Comparison of ENCODE assay signal across 14 cellular contexts in genomic region chr1:242146640-242147039, GRCh38.
DNase-seq lines count a peak whose midpoint lies in the region; ATAC-seq, FAIRE-seq and TF ChIP-seq lines count a peak whose summit lies in the region.
"Had no signal": no experiment of that assay in that cellular context is flagged by ENCODE, and none has a peak within 500 bp of the region (broad histone marks: within the 10 kb centered on the region; RNA-seq: fewer than 3 reads in every experiment).

No MANE protein-coding gene starts in this region.

- 0 out of 3 replicates have a peak, but pooled peaks cover 3% of the 10 kb centered on the region for H3K9me3 ChIP-seq in A549
- H3K9me3 ChIP-seq in MG63, result peaks cover 6% of the 10 kb centered on the region; the same call in 1 of the 2 replicates
- H3K9me3 ChIP-seq in gastroesophageal sphincter, result peaks cover 0 to 12% (median 0%) of the 10 kb centered on the region in 3 donors
- H3K9me3 ChIP-seq: ovary had no signal

- POLR2A ChIA-PET in A549 (lab: Yijun Ruan, JAX), result no interaction called here

- peaks cover 11% of the 10 kb centered on the region; the same call in 1 of the 3 replicates for H3K4me1 ChIP-seq in A549
- H3K4me1 ChIP-seq in gastroesophageal sphincter, result no peaks in the 10 kb centered on the region

- no peak for TF ChIP-seq RAD21 in A549 (conservative IDR thresholded peaks at IDR 0.05 in 1 of 2, IDR thresholded peaks at IDR 0.05 in 1 of 2)

- intact Hi-C loops in dorsolateral prefrontal cortex (cut with DNase I), result no loop called here

- TF ChIP-seq POLR2A in A549 (IDR thresholded peaks at IDR 0.05; ENCODE audit: low read length) (no peak), gastroesophageal sphincter (IDR thresholded peaks at IDR 0.05) (no peak)

- H3K4me3 ChIP-seq in A549 (peak overlapping the region; percentile 15), MG63 (peak overlapping the region; percentile 27), dorsolateral prefrontal cortex (peak overlapping the region in 56 of 59 donors; percentile 6 to 57 (median 38)), gastroesophageal sphincter (no peak overlapping the region)
- H3K4me3 ChIP-seq: GM23248, ovary had no signal

- no peak for FAIRE-seq in A549 (lab: Jason Lieb, UNC)

- CTCF ChIA-PET in A549 (lab: Yijun Ruan, JAX), result no interaction called here

- H3K27ac ChIP-seq in A549 (peak overlapping the region; percentile 39 to 59), dorsolateral prefrontal cortex (peak overlapping the region in 45 of 59 donors; percentile 0 to 80 (median 44)), gastroesophageal sphincter (no peak overlapping the region)
- H3K27ac ChIP-seq: GM23248, ovary had no signal

- H3K36me3 ChIP-seq in MG63, result no peaks in the 10 kb centered on the region
- no peaks in the 10 kb centered on the region for H3K36me3 ChIP-seq in gastroesophageal sphincter
- H3K36me3 ChIP-seq: ovary had no signal

- H3K27me3 ChIP-seq in MG63 (no peaks in the 10 kb centered on the region), dorsolateral prefrontal cortex (no peaks in the 10 kb centered on the region), gastroesophageal sphincter (no peaks in the 10 kb centered on the region)
- H3K27me3 ChIP-seq: ovary had no signal

- peak overlapping the region; percentile 74 for H3K4me2 ChIP-seq in A549

- ATAC-seq in A549 (peak in 1 of 2 experiments; percentile 51; a peak in 2 of 6 replicates), GM19395 (IDR thresholded peaks at IDR 0.05; ENCODE audit: unreplicated experiment) (peak; percentile 22), gastroesophageal sphincter (no peak)
- ATAC-seq: left cardiac atrium had no signal

- TF ChIP-seq EP300 in A549 (IDR thresholded peaks at IDR 0.05) (no peak), gastroesophageal sphincter (IDR thresholded peaks at IDR 0.05) (no peak)

- 18% methylated on average over 3 of the region's 3 CpGs for WGBS in A549 (ENCODE audit: missing lambda C conversion rate)
- WGBS in gastroesophageal sphincter (ENCODE audit: low coverage in 1 of 2), 2 donors, result 43 to 54% methylated on average over 3 of the region's 3 CpGs

- TF ChIP-seq CTCF in A549 (IDR thresholded peaks at IDR 0.05) (no peak), dorsolateral prefrontal cortex (IDR thresholded peaks at IDR 0.05 in 54 of 56, conservative IDR thresholded peaks at IDR 0.05 in 2 of 56; ENCODE audit: low read depth in 1 of 56, partially characterized antibody in 56 of 56) (no peak), gastroesophageal sphincter (IDR thresholded peaks at IDR 0.05) (no peak)

- DNase-seq in A549 (ENCODE audit: low read depth in 1 of 2, low spot score in 1 of 2) (peak in 1 of 2 experiments; percentile 7), MG63 (no peak), dorsolateral prefrontal cortex (no peak), NCI-H2227 treated with DMSO at 0.1 percent for 48 hours (lab: John Stamatoyannopoulos, UW) (no peak)
- no peak for DNase-seq in activated naive CD4-positive, alpha-beta T cell treated with Interleukin-2 at 50 U/mL for 16 hours
- DNase-seq in stimulated activated CD4-positive, alpha-beta T cell treated with anti-CD3 and anti-CD28 coated beads, Interleukin-2, amount 100 ng/mL, for 24 hours, result no peak
- DNase-seq: activated CD4-positive, alpha-beta memory T cell treated with anti-CD3 and anti-CD28 coated beads for 36 hours; activated naive CD4-positive, alpha-beta T cell treated with anti-CD3 and anti-CD28 coated beads, Interleukin-2, amount 10 ng/mL, durations not matched to agents 7 days and 5 days; left cardiac atrium; NCI-H82; ovary had no signal

TF ChIP-seq in A549, 52 proteins besides CTCF, POLR2A, EP300 and RAD21:
- no peak for TF ChIP-seq POLR2AphosphoS2 (conservative IDR thresholded peaks at IDR 0.05; ENCODE audit: low read length)
- no peak for TF ChIP-seq TP53 (CRISPR knock-in tag; IDR thresholded peaks at IDR 0.05)
- TF ChIP-seq RFX5 (IDR thresholded peaks at IDR 0.05), result no peak
- TF ChIP-seq MAZ (IDR thresholded peaks at IDR 0.05; ENCODE audit: borderline replicate concordance, low read depth, low read length), result no peak
- no peak for TF ChIP-seq HOXB5 (CRISPR knock-in tag; IDR thresholded peaks at IDR 0.05)
- TF ChIP-seq E2F6 (IDR thresholded peaks at IDR 0.05; ENCODE audit: borderline replicate concordance, low read depth), result no peak
- TF ChIP-seq FOXS1 (CRISPR knock-in tag; IDR thresholded peaks at IDR 0.05), result no peak
- TF ChIP-seq CBX2 (IDR thresholded peaks at IDR 0.05; ENCODE audit: borderline replicate concordance, low read depth), result no peak

Comparison
In these comparisons a context has a peak if more than half of its experiments do, and no peak if none do; other contexts are left out.
1. H3K27ac ChIP-seq: peak in A549 (2 of 2) and dorsolateral prefrontal cortex (45 of 59); none in gastroesophageal sphincter (0 of 4).
2. H3K4me3 ChIP-seq: peak in A549 (single experiment), MG63 (single experiment) and dorsolateral prefrontal cortex (56 of 59); none in gastroesophageal sphincter (0 of 2).